9 cellular contexts compared by ENCODE assay signal in the genomic region with DNA sequence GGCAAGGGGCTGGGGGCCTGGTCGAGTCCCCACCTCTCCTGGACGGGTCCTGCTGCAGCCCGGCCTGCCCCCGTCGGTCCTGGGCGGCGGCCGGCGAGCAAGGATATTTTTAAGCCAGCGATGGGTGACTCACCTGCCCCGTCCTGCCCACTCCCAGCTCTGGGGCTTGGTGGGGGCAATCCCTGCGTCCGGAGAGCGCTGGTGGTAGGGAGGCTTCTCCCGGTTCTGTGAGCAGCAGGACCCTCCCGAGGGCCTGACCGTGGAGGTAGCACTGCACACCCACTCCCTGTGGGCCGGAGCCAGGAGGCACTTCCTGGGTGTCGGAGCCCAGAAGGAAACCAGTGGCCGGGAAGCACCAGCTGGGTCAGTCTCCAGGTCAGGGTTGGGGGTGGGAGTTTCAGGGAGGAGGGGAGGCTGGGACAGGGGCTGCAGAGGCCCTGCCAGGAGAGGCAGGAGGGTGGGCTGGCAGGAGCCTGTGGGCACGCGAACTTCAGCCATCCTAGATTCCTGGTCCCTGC. TPM values are rescaled to one million over a fixed set of nuclear protein-coding genes. Genes with fewer than 3 reads are reported as not detected.
A peak's percentile ranks its signal among the peaks of the same experiment; 100 is the strongest.
DNase-seq lines count a peak whose midpoint lies in the region; ATAC-seq and TF ChIP-seq lines count a peak whose summit lies in the region.
"Had no signal": no experiment of that assay in that cellular context is flagged by ENCODE, and none has a peak within 500 bp of the region (broad histone marks: within the 10 kb centered on the region; RNA-seq: fewer than 3 reads in every experiment).

No MANE protein-coding gene starts in this region.

- no peak overlapping the region for H4K8ac ChIP-seq in mesendoderm (ENCODE audit: low read depth, low read length)

- H3K27ac ChIP-seq in duodenal mucosa (ENCODE audit: low read depth, low read length) (peak overlapping the region; percentile 80), mesendoderm (ENCODE audit: low read depth, low read length) (peak overlapping the region; percentile 10), uterus (peak overlapping the region; percentile 73 to 78)

- POLR2A ChIA-PET in activated CD4-positive, alpha-beta memory T cell treated with anti-CD3 and anti-CD28 coated beads, Interleukin-2, amount 10 ng/mL, durations not matched to agents 7 days and 5 days (lab: Charles Lee), result interaction anchor here (0.8 kb wide), 1 partner anchor 9 kb away, joined by 3 read pairs; no protein-coding TSS in a partner anchor

- H3K4me3 Mint-ChIP-seq in activated CD8-positive, alpha-beta memory T cell treated with anti-CD3 and anti-CD28 coated beads, Interleukin-2, amount 10 ng/mL, durations not matched to agents 7 days and 5 days, result no peak overlapping the region
- no peak overlapping the region for H3K4me3 Mint-ChIP-seq in activated CD4-positive, alpha-beta memory T cell treated with anti-CD3 and anti-CD28 coated beads, Interleukin-2, amount 10 ng/mL, durations not matched to agents 7 days and 5 days

- H3K4me3 ChIP-seq in duodenal mucosa (ENCODE audit: low read depth in 1 of 2, low read length in 2 of 2) (peak overlapping the region; percentile 78 to 85), mesendoderm (ENCODE audit: low read length) (peak overlapping the region; percentile 2), uterus (peak overlapping the region; percentile 29 to 54)

- peaks cover 4 to 11% of the 10 kb centered on the region in 2 donors for H3K27me3 ChIP-seq in duodenal mucosa (ENCODE audit: control insufficient read depth in 1 of 2, insufficient read depth in 2 of 2, low read length in 2 of 2)
- no peaks in the 10 kb centered on the region for H3K27me3 ChIP-seq in mesendoderm (ENCODE audit: insufficient read depth, low read length, poor library complexity)
- no peaks in the 10 kb centered on the region for H3K27me3 ChIP-seq in uterus

- H3K79me2 ChIP-seq in mesendoderm (ENCODE audit: control insufficient read depth, insufficient read depth, low read length), result no peaks in the 10 kb centered on the region

- no peaks in the 10 kb centered on the region for H3K9me3 Mint-ChIP-seq in activated CD8-positive, alpha-beta memory T cell treated with anti-CD3 and anti-CD28 coated beads, Interleukin-2, amount 10 ng/mL, durations not matched to agents 7 days and 5 days (ENCODE audit: low read depth)
- no peaks in the 10 kb centered on the region for H3K9me3 Mint-ChIP-seq in activated CD4-positive, alpha-beta memory T cell treated with anti-CD3 and anti-CD28 coated beads, Interleukin-2, amount 10 ng/mL, durations not matched to agents 7 days and 5 days

- H3K56ac ChIP-seq in mesendoderm (ENCODE audit: low read length), result peak overlapping the region; percentile 85

- H2BK15ac ChIP-seq in mesendoderm (replicated peaks; ENCODE audit: low read depth), result no peak overlapping the region

- peaks cover 54 to 64% of the 10 kb centered on the region in 2 donors for H3K4me1 ChIP-seq in duodenal mucosa (ENCODE audit: control insufficient read depth in 1 of 2, insufficient read depth in 2 of 2, low read length in 2 of 2)
- peaks cover 2% of the 10 kb centered on the region for H3K4me1 ChIP-seq in mesendoderm (ENCODE audit: control insufficient read depth, low read depth, low read length)
- peaks cover 0 to 4% of the 10 kb centered on the region in 2 donors for H3K4me1 ChIP-seq in uterus

- intact Hi-C loops in uterus (cut with DNase I; ENCODE audit: low total_unique reads), result no loop called here

- TF ChIP-seq CTCF in uterus (IDR thresholded peaks at IDR 0.05), result no peak

- H2AK5ac ChIP-seq in mesendoderm (ENCODE audit: low read length), result no peak overlapping the region

- peak overlapping the region; percentile 17 for H3K18ac ChIP-seq in mesendoderm (ENCODE audit: low read length)

- H3K36me3 ChIP-seq in duodenal mucosa (ENCODE audit: control insufficient read depth in 1 of 2, insufficient read depth in 2 of 2, low read length in 2 of 2) (peaks cover 0 to 21% of the 10 kb centered on the region in 2 donors), mesendoderm (ENCODE audit: control insufficient read depth, insufficient read depth, low read length) (no peaks in the 10 kb centered on the region), uterus (no peaks in the 10 kb centered on the region)

- H4K5ac ChIP-seq in mesendoderm (ENCODE audit: low read length), result no peak overlapping the region

- peaks cover 15% of the 10 kb centered on the region for H3K27me3 Mint-ChIP-seq in activated CD8-positive, alpha-beta memory T cell treated with anti-CD3 and anti-CD28 coated beads, Interleukin-2, amount 10 ng/mL, durations not matched to agents 7 days and 5 days
- H3K27me3 Mint-ChIP-seq in activated CD4-positive, alpha-beta memory T cell treated with anti-CD3 and anti-CD28 coated beads, Interleukin-2, amount 10 ng/mL, durations not matched to agents 7 days and 5 days, result peaks cover 11% of the 10 kb centered on the region

- no CpG with 5 or more reads among the region's 22 CpGs for WGBS in mesendoderm (ENCODE audit: extremely low coverage, insufficient coverage, low lambda C conversion rate)

- H3K9me3 ChIP-seq in duodenal mucosa (ENCODE audit: control insufficient read depth in 1 of 2, low read length in 2 of 2) (no peaks in the 10 kb centered on the region), uterus (no peaks in the 10 kb centered on the region)

- H3K23ac ChIP-seq in mesendoderm (ENCODE audit: low read length), result peak overlapping the region; percentile 80

- H3K79me1 ChIP-seq in mesendoderm (ENCODE audit: low read length), result no peaks in the 10 kb centered on the region

- H3K36me3 Mint-ChIP-seq in activated CD8-positive, alpha-beta memory T cell treated with anti-CD3 and anti-CD28 coated beads, Interleukin-2, amount 10 ng/mL, durations not matched to agents 7 days and 5 days, result no peaks in the 10 kb centered on the region
- H3K36me3 Mint-ChIP-seq in activated CD4-positive, alpha-beta memory T cell treated with anti-CD3 and anti-CD28 coated beads, Interleukin-2, amount 10 ng/mL, durations not matched to agents 7 days and 5 days (ENCODE audit: low read depth), result peaks cover 3% of the 10 kb centered on the region

- peak overlapping the region; percentile 71 for H3K4me2 ChIP-seq in mesendoderm (ENCODE audit: low read length)

- no peak overlapping the region for H3K4ac ChIP-seq in mesendoderm (ENCODE audit: low read depth, low read length)

- ATAC-seq in activated CD8-positive, alpha-beta memory T cell treated with anti-CD3 and anti-CD28 coated beads, Interleukin-2, amount 10 ng/mL, durations not matched to agents 7 days and 5 days, result peak; percentile 12

- H2BK5ac ChIP-seq in mesendoderm (ENCODE audit: low read length), result no peak overlapping the region

- TF ChIP-seq POLR2A in uterus (IDR thresholded peaks at IDR 0.05), result peak in 1 of 2 donors; percentile 11

- H3K9ac ChIP-seq in duodenal mucosa (ENCODE audit: low read depth in 1 of 2, low read length in 2 of 2), result peak overlapping the region; percentile 74 to 94
- H3K9ac ChIP-seq in mesendoderm (ENCODE audit: low read length), result peak overlapping the region; percentile 76

- H2BK120ac ChIP-seq in mesendoderm (ENCODE audit: low read depth, low read length), result no peak overlapping the region

- no peak for DNase-seq in activated CD8-positive, alpha-beta memory T cell treated with anti-CD3 and anti-CD28 coated beads, Interleukin-2, amount 10 ng/mL, durations not matched to agents 7 days and 5 days
- DNase-seq in activated CD8-positive, alpha-beta memory T cell treated with anti-CD3 and anti-CD28 coated beads, Interleukin-2, amount 50 U/mL, for 48 hours, result no peak
- DNase-seq in mesendoderm (peak; percentile 44), uterus (no peak), SKM-1 treated with dmso at 0.1 percent for 144 hours (lab: John Stamatoyannopoulos, UW; ENCODE audit: unreplicated experiment) (no peak)
- DNase-seq in activated CD4-positive, alpha-beta memory T cell treated with anti-CD3 and anti-CD28 coated beads, Interleukin-2, amount 10 ng/mL, durations not matched to agents 7 days and 5 days, result no peak
- DNase-seq in activated naive CD4-positive, alpha-beta T cell treated with Interleukin-2 at 50 U/mL for 16 hours, result no peak
- DNase-seq: effector CD4-positive, alpha-beta T cell had no signal

- no peak overlapping the region for H3K27ac Mint-ChIP-seq in activated CD8-positive, alpha-beta memory T cell treated with anti-CD3 and anti-CD28 coated beads, Interleukin-2, amount 10 ng/mL, durations not matched to agents 7 days and 5 days
- no peak overlapping the region for H3K27ac Mint-ChIP-seq in activated CD4-positive, alpha-beta memory T cell treated with anti-CD3 and anti-CD28 coated beads, Interleukin-2, amount 10 ng/mL, durations not matched to agents 7 days and 5 days

- H3K4me1 Mint-ChIP-seq in activated CD8-positive, alpha-beta memory T cell treated with anti-CD3 and anti-CD28 coated beads, Interleukin-2, amount 10 ng/mL, durations not matched to agents 7 days and 5 days, result peaks cover 5% of the 10 kb centered on the region
- peaks cover 9% of the 10 kb centered on the region for H3K4me1 Mint-ChIP-seq in activated CD4-positive, alpha-beta memory T cell treated with anti-CD3 and anti-CD28 coated beads, Interleukin-2, amount 10 ng/mL, durations not matched to agents 7 days and 5 days

- CTCF ChIA-PET in activated CD8-positive, alpha-beta memory T cell treated with anti-CD3 and anti-CD28 coated beads, Interleukin-2, amount 10 ng/mL, durations not matched to agents 7 days and 5 days (lab: Charles Lee), result interaction anchor here (1.0 kb wide), 1 partner anchor 17 kb away, joined by 5 read pairs; no protein-coding TSS in a partner anchor
- CTCF ChIA-PET in activated CD4-positive, alpha-beta memory T cell treated with anti-CD3 and anti-CD28 coated beads, Interleukin-2, amount 10 ng/mL, durations not matched to agents 7 days and 5 days (lab: Charles Lee), result interaction anchor here (0.6 to 0.8 kb wide), 2 partner anchors 10 to 55 kb away, joined by 3 to 4 read pairs; no protein-coding TSS in a partner anchor

RNA-seq across cellular contexts. Expression of a gene that starts 0.5 kb away (rescaled TPM):
- 10 to 100 TPM; 17.4 to 20.2 TPM for total RNA-seq in activated CD8-positive, alpha-beta memory T cell treated with anti-CD3 and anti-CD28 coated beads, Interleukin-2, amount 10 ng/mL, durations not matched to agents 7 days and 5 days
- 12.1 TPM for polyA plus RNA-seq in mesendoderm (2013, experiment 1 of 2)
- polyA plus RNA-seq in mesendoderm (2013, experiment 2 of 2), result 13.0 TPM
- 10 to 100 TPM; 12.2 to 52.8 (median 32.3) TPM for total RNA-seq in uterus
- total RNA-seq in activated CD4-positive, alpha-beta memory T cell treated with anti-CD3 and anti-CD28 coated beads, Interleukin-2, amount 10 ng/mL, durations not matched to agents 7 days and 5 days, result 10 to 100 TPM; 16.2 to 19.4 TPM

RNA-seq across cellular contexts. Expression of a gene that starts 10.9 kb away (rescaled TPM):
- 10 to 100 TPM; 23.5 to 26.0 TPM for total RNA-seq in activated CD8-positive, alpha-beta memory T cell treated with anti-CD3 and anti-CD28 coated beads, Interleukin-2, amount 10 ng/mL, durations not matched to agents 7 days and 5 days
- 6.1 TPM for polyA plus RNA-seq in mesendoderm (2013, experiment 1 of 2)
- 6.9 TPM for polyA plus RNA-seq in mesendoderm (2013, experiment 2 of 2)
- 10 to 100 TPM in 2 of 4 donors, 1 to 10 TPM in 2; 2.6 to 35.3 (median 8.1) TPM for total RNA-seq in uterus
- 10 to 100 TPM; 22.6 to 25.3 TPM for total RNA-seq in activated CD4-positive, alpha-beta memory T cell treated with anti-CD3 and anti-CD28 coated beads, Interleukin-2, amount 10 ng/mL, durations not matched to agents 7 days and 5 days

RNA-seq across cellular contexts. Expression of a gene that starts 11.5 kb away (rescaled TPM):
- total RNA-seq in activated CD8-positive, alpha-beta memory T cell treated with anti-CD3 and anti-CD28 coated beads, Interleukin-2, amount 10 ng/mL, durations not matched to agents 7 days and 5 days, result 10 to 100 TPM; 39.0 to 40.1 TPM
- 14.8 TPM for polyA plus RNA-seq in mesendoderm (2013, experiment 1 of 2)
- 14.9 TPM for polyA plus RNA-seq in mesendoderm (2013, experiment 2 of 2)
- total RNA-seq in uterus, result 10 to 100 TPM in 2 of 4 donors, 1 to 10 TPM in 2; 7.9 to 45.6 (median 20.4) TPM
- 10 to 100 TPM; 33.0 to 34.2 TPM for total RNA-seq in activated CD4-positive, alpha-beta memory T cell treated with anti-CD3 and anti-CD28 coated beads, Interleukin-2, amount 10 ng/mL, durations not matched to agents 7 days and 5 days

RNA-seq across cellular contexts. Expression of a gene that starts 40.8 kb away (rescaled TPM):
- total RNA-seq in activated CD8-positive, alpha-beta memory T cell treated with anti-CD3 and anti-CD28 coated beads, Interleukin-2, amount 10 ng/mL, durations not matched to agents 7 days and 5 days, result 100 to 1,000 TPM; 249 to 293 TPM
- 169 TPM for polyA plus RNA-seq in mesendoderm (2013, experiment 1 of 2)
- polyA plus RNA-seq in mesendoderm (2013, experiment 2 of 2), result 176 TPM
- total RNA-seq in uterus, result 100 to 1,000 TPM in 1 of 4 donors, 10 to 100 TPM in 3; 60.3 to 146 (median 66.9) TPM
- 100 to 1,000 TPM; 215 to 224 TPM for total RNA-seq in activated CD4-positive, alpha-beta memory T cell treated with anti-CD3 and anti-CD28 coated beads, Interleukin-2, amount 10 ng/mL, durations not matched to agents 7 days and 5 days

Comparison
In these comparisons a context has a peak if more than half of its experiments do, and no peak if none do; other contexts are left out.
1. H3K27ac ChIP-seq: peak in every context shown above with its lines; median percentile 80 in duodenal mucosa; 76 in uterus; 10 in mesendoderm.
2. H3K4me3 ChIP-seq: peak in every context shown above with its lines; median percentile 82 in duodenal mucosa; 42 in uterus; 2 in mesendoderm.